12 cellular contexts compared by ENCODE assay signal in the genomic region with DNA sequence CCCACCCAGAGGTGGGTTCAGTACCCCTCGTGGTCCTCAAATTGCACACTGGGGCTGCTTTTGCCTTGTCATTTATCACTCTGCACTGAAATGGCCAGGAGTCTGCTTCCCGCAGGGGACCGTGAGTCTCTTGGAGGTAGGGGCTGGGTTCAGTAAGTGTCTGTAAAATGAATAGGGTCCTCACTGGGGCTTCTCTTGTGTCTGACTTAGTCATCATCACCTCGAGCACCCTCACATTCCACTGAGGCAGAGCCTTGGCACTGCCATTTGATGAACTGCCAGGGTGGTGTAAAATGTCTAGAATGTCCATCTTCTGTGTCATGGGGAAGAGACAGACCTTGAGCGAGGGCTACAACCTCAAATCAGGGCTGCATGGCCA.
A peak's percentile ranks its signal among the peaks of the same experiment; 100 is the strongest.
DNase-seq lines count a peak whose midpoint lies in the region; TF ChIP-seq lines count a peak whose summit lies in the region.
"Had no signal": no experiment of that assay in that cellular context is flagged by ENCODE, and none has a peak within 500 bp of the region (broad histone marks: within the 10 kb centered on the region; RNA-seq: fewer than 3 reads in every experiment).

No MANE protein-coding gene starts in this region.

- H3K4me2 ChIP-seq in GM23248 (ENCODE audit: unreplicated experiment) = no peak overlapping the region

- no peak overlapping the region for H3K4me3 Mint-ChIP-seq in activated CD4-positive, alpha-beta T cell treated with anti-CD3 and anti-CD28 coated beads, Interleukin-2, amount 10 ng/mL, durations not matched to agents 7 days and 5 days
- H3K4me3 Mint-ChIP-seq: activated naive CD8-positive, alpha-beta T cell; nephron progenitor cell had no signal

- in situ Hi-C loops in GM23248 (cut with MboI) = no loop called here

- POLR2A ChIA-PET in activated CD4-positive, alpha-beta T cell treated with anti-CD3 and anti-CD28 coated beads, Interleukin-2, amount 10 ng/mL, durations not matched to agents 7 days and 5 days (lab: Charles Lee) = no interaction called here

- DNase-seq in GM23248 = no peak
- no peak for DNase-seq in adipocyte (ENCODE audit: low read depth)
- no peak for DNase-seq in spleen
- no peak for DNase-seq in activated CD4-positive, alpha-beta T cell treated with anti-CD3 and anti-CD28 coated beads, Interleukin-2, amount 10 ng/mL, durations not matched to agents 7 days and 5 days
- DNase-seq in activated naive CD4-positive, alpha-beta T cell (lab: John Stamatoyannopoulos, UW) = no peak
- DNase-seq in NCI-H2107 (lab: John Stamatoyannopoulos, UW) = no peak
- DNase-seq in NCI-H345 treated with DMSO at 0.1 percent for 48 hours (lab: John Stamatoyannopoulos, UW; ENCODE audit: unreplicated experiment) = no peak
- DNase-seq: SJCRH30 had no signal

- no peak for TF ChIP-seq CTCF in spleen (IDR thresholded peaks at IDR 0.05 in 8 of 11, conservative IDR thresholded peaks at IDR 0.05 in 3 of 11)

- no peak overlapping the region for H2AFZ ChIP-seq in GM23248

- intact Hi-C loops in spleen (cut with DNase I; ENCODE audit: low total_unique reads) = no loop called here

- 63 to 65% methylated on average over 5 of the region's 5 CpGs for WGBS in GM23248 (ENCODE audit: low coverage in 1 of 2, low lambda C conversion rate in 2 of 2, missing lambda C conversion rate in 2 of 2), 2 experiments
- WGBS in spleen, 5 donors = 85 to 94% (median 87%) methylated on average over 5 of the region's 5 CpGs

- peaks cover 59% of the 10 kb centered on the region for H3K27me3 Mint-ChIP-seq in activated CD4-positive, alpha-beta T cell treated with anti-CD3 and anti-CD28 coated beads, Interleukin-2, amount 10 ng/mL, durations not matched to agents 7 days and 5 days

- no peaks in the 10 kb centered on the region for H3K79me2 ChIP-seq in GM23248 (ENCODE audit: insufficient read depth)

- H3K27ac ChIP-seq in GM23248 = peak overlapping the region; percentile 85
- peak overlapping the region; percentile 21 for H3K27ac ChIP-seq in layer of hippocampus (ENCODE audit: low read depth, low read length)
- H3K27ac ChIP-seq in spleen = peak overlapping the region in 5 of 8 donors; percentile 7 to 85 (median 81)
- H3K27ac ChIP-seq: SJCRH30 had no signal

- CTCF ChIA-PET in activated CD4-positive, alpha-beta T cell treated with anti-CD3 and anti-CD28 coated beads, Interleukin-2, amount 10 ng/mL, durations not matched to agents 7 days and 5 days (lab: Charles Lee) = interaction anchor here (1.6 kb wide), 1 partner anchor 162 kb away, joined by 5 read pairs; no protein-coding TSS in a partner anchor

- H3K4me1 Mint-ChIP-seq in activated CD4-positive, alpha-beta T cell treated with anti-CD3 and anti-CD28 coated beads, Interleukin-2, amount 10 ng/mL, durations not matched to agents 7 days and 5 days = peaks cover 3% of the 10 kb centered on the region

- no peaks in the 10 kb centered on the region for H3K36me3 Mint-ChIP-seq in activated CD4-positive, alpha-beta T cell treated with anti-CD3 and anti-CD28 coated beads, Interleukin-2, amount 10 ng/mL, durations not matched to agents 7 days and 5 days (ENCODE audit: low read depth)
- H3K36me3 Mint-ChIP-seq: activated naive CD8-positive, alpha-beta T cell had no signal

- no peaks in the 10 kb centered on the region for H3K9me3 ChIP-seq in GM23248 (ENCODE audit: low read depth)
- no peaks in the 10 kb centered on the region for H3K9me3 ChIP-seq in adipocyte (ENCODE audit: control insufficient read depth, low read length)
- H3K9me3 ChIP-seq in spleen = no peaks in the 10 kb centered on the region
- H3K9me3 ChIP-seq: SJCRH30 had no signal

- peaks cover 67% of the 10 kb centered on the region for H3K4me1 ChIP-seq in GM23248 (ENCODE audit: insufficient read depth)
- peaks cover 84% of the 10 kb centered on the region for H3K4me1 ChIP-seq in adipocyte (ENCODE audit: control insufficient read depth, insufficient read depth, low read length)
- peaks cover 6 to 71% (median 51%) of the 10 kb centered on the region in 6 donors for H3K4me1 ChIP-seq in spleen

- no peaks in the 10 kb centered on the region for H3K9me2 ChIP-seq in GM23248 (ENCODE audit: insufficient read depth)

- peaks cover 57% of the 10 kb centered on the region for H3F3A ChIP-seq in GM23248 (ENCODE audit: insufficient read depth)

- H3K4me3 ChIP-seq in GM23248 (no peak overlapping the region), adipocyte (ENCODE audit: low read length) (no peak overlapping the region), spleen (no peak overlapping the region)
- H3K4me3 ChIP-seq: K562, SJCRH30 had no signal

- H3K27ac Mint-ChIP-seq in activated CD4-positive, alpha-beta T cell treated with anti-CD3 and anti-CD28 coated beads, Interleukin-2, amount 10 ng/mL, durations not matched to agents 7 days and 5 days = no peak overlapping the region
- H3K27ac Mint-ChIP-seq: activated naive CD8-positive, alpha-beta T cell; nephron progenitor cell had no signal

- H3K9ac ChIP-seq in GM23248 = peak overlapping the region; percentile 26
- peak overlapping the region; percentile 86 for H3K9ac ChIP-seq in adipocyte (ENCODE audit: low read length)

- H4K20me1 ChIP-seq in GM23248 (ENCODE audit: insufficient read depth) = no peaks in the 10 kb centered on the region

- no peaks in the 10 kb centered on the region for H3K9me3 Mint-ChIP-seq in activated CD4-positive, alpha-beta T cell treated with anti-CD3 and anti-CD28 coated beads, Interleukin-2, amount 10 ng/mL, durations not matched to agents 7 days and 5 days
- H3K9me3 Mint-ChIP-seq: nephron progenitor cell had no signal

- H3K36me3 ChIP-seq in GM23248 (ENCODE audit: low read depth) (no peaks in the 10 kb centered on the region), adipocyte (ENCODE audit: control insufficient read depth, insufficient read depth, low read length, severe bottlenecking) (no peaks in the 10 kb centered on the region), spleen (no peaks in the 10 kb centered on the region)
- H3K36me3 ChIP-seq: SJCRH30 had no signal

- H3K27me3 ChIP-seq in GM23248 (replicated peaks; ENCODE audit: insufficient read depth) = no peaks in the 10 kb centered on the region
- no peaks in the 10 kb centered on the region for H3K27me3 ChIP-seq in adipocyte (replicated peaks; ENCODE audit: control insufficient read depth, insufficient read depth, low read length)
- H3K27me3 ChIP-seq in layer of hippocampus (ENCODE audit: control insufficient read depth, insufficient read depth, low read length) = no peaks in the 10 kb centered on the region
- H3K27me3 ChIP-seq in spleen (replicated peaks in 1 of 7) = peaks cover 0 to 57% (median 13%) of the 10 kb centered on the region in 7 donors
- H3K27me3 ChIP-seq: SJCRH30 had no signal

- TF ChIP-seq POLR2A in spleen (IDR thresholded peaks at IDR 0.05) = no peak

Comparison
In these comparisons a context has a peak if more than half of its experiments do, and no peak if none do; other contexts are left out.
1. H3K27ac ChIP-seq: peak in every context shown above with its lines; median percentile 85 in GM23248; 81 in spleen; 21 in layer of hippocampus.